Comparison of ENCODE assay signal across 23 cellular contexts in genomic region chr10:75312440-75312839, GRCh38.
"Had no signal": no experiment of that assay in that cellular context is flagged by ENCODE, and none has a peak within 500 bp of the region (broad histone marks: within the 10 kb centered on the region; RNA-seq: fewer than 3 reads in every experiment).

No MANE protein-coding gene starts in this region.

- H3K9me3 ChIP-seq: colonic mucosa, gastrocnemius medialis had no signal

- H3K27ac ChIP-seq: colonic mucosa, coronary artery, dorsolateral prefrontal cortex, epithelial cell of prostate, esophagus muscularis mucosa, esophagus squamous epithelium, foreskin keratinocyte, gastrocnemius medialis, gastroesophageal sphincter, heart left ventricle, heart right ventricle had no signal

- H3K36me3 ChIP-seq: colonic mucosa, esophagus muscularis mucosa, esophagus squamous epithelium, gastrocnemius medialis, gastroesophageal sphincter, heart left ventricle, heart right ventricle had no signal

- DNase-seq: colonic mucosa; cortex of kidney; dermis blood vessel endothelial cell; dorsolateral prefrontal cortex; effector CD4-positive, alpha-beta T cell; effector CD8-positive, alpha-beta T cell; effector memory CD4-positive, alpha-beta T cell; effector memory CD8-positive, alpha-beta T cell; endodermal cell; erythroblast; esophagus squamous epithelium; foreskin fibroblast; foreskin keratinocyte; foreskin melanocyte; gastrocnemius medialis; glutamatergic neuron; head of caudate nucleus; heart left ventricle; heart right ventricle had no signal

- H3K27me3 ChIP-seq: colonic mucosa, dorsolateral prefrontal cortex, esophagus muscularis mucosa, esophagus squamous epithelium, gastrocnemius medialis, gastroesophageal sphincter, heart left ventricle, heart right ventricle had no signal

- H3K4me3 ChIP-seq: colonic mucosa, coronary artery, dorsolateral prefrontal cortex, esophagus muscularis mucosa, esophagus squamous epithelium, gastrocnemius medialis, gastroesophageal sphincter, heart left ventricle, heart right ventricle had no signal

- H3K4me1 ChIP-seq: colonic mucosa, esophagus muscularis mucosa, esophagus squamous epithelium, gastrocnemius medialis, gastroesophageal sphincter, heart left ventricle, heart right ventricle had no signal
